Comparison of ENCODE assay signal across 23 cellular contexts in the genomic region with DNA sequence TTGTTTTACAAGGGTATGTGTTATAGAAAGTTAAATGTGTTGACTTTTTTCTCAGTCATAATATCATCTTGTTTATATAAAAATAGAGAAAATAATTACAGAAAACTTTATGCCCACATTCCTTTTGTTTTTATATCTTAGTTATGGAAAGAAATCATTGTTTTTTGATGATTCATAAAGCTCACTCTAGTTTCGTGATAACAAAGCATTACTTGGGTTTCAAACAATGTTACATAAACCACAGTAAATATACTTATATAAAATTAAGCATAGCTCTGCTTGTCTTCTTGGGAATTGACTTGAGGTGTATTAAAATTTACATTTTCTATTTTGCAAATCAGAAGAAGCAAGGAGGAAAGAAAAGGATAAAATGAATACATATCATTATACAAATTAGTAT.
"Had no signal": no experiment of that assay in that cellular context is flagged by ENCODE, and none has a peak within 500 bp of the region (broad histone marks: within the 10 kb centered on the region; RNA-seq: fewer than 3 reads in every experiment).

No MANE protein-coding gene starts in this region.

- ATAC-seq: effector memory CD8-positive, alpha-beta T cell; gastrocnemius medialis; left lung; naive thymus-derived CD4-positive, alpha-beta T cell; sciatic nerve; stimulated activated effector memory CD8-positive, alpha-beta T cell treated with anti-CD3 and anti-CD28 coated beads, Interleukin-12 subunit alpha, Interleukin-12 subunit beta, amount 100 ng/mL, for 72 hours had no signal

- H3K9ac ChIP-seq: neural progenitor cell had no signal

- H3K27me3 ChIP-seq: esophagus squamous epithelium, gastrocnemius medialis, left lung, neural progenitor cell, right atrium auricular region, stomach, thyroid gland, vagina had no signal

- DNase-seq: effector memory CD8-positive, alpha-beta T cell; erythroblast; esophagus squamous epithelium; gastrocnemius medialis; head of caudate nucleus; kidney; left lung; mesendoderm; midbrain; naive thymus-derived CD4-positive, alpha-beta T cell; stimulated activated CD4-positive, alpha-beta T cell treated with anti-CD3 and anti-CD28 coated beads, Interleukin-2, amount 100 ng/mL, for 24 hours; stimulated activated CD4-positive, alpha-beta T cell treated with anti-CD3 and anti-CD28 coated beads, Interleukin-4, amount 100 ng/mL, for 24 hours; stimulated activated naive CD4-positive, alpha-beta T cell treated with Interleukin-2 at 50 U/mL for 16 hours; stomach; thyroid gland; trophoblast cell had no signal

- H3K36me3 ChIP-seq: esophagus squamous epithelium, left lung, neural progenitor cell, prostate gland, right atrium auricular region, stomach, thyroid gland, vagina had no signal

- H3K4me3 ChIP-seq: coronary artery, esophagus squamous epithelium, gastrocnemius medialis, left lung, neural progenitor cell, prostate gland, right atrium auricular region, stomach, thyroid gland, vagina had no signal

- H2AFZ ChIP-seq: neural progenitor cell had no signal

- H3K9me3 ChIP-seq: esophagus squamous epithelium, gastrocnemius medialis, left lung, prostate gland, right atrium auricular region, thyroid gland, vagina had no signal

- H3K4me1 ChIP-seq: left lung, prostate gland, stomach, thyroid gland, vagina had no signal

- H3K4me2 ChIP-seq: neural progenitor cell had no signal

- H3K27ac ChIP-seq: coronary artery, esophagus squamous epithelium, gastrocnemius medialis, left lung, neural progenitor cell, prostate gland, right atrium auricular region, stomach, thyroid gland, vagina had no signal
